ENCODE assay signal across 1 cellular context in genomic region chr22:44643526-44644106, GRCh38. TPM values are rescaled to one million over a fixed set of nuclear protein-coding genes. Genes with fewer than 3 reads are reported as not detected.
"Had no signal": no experiment of that assay in that cellular context is flagged by ENCODE, and none has a peak within 500 bp of the region (broad histone marks: within the 10 kb centered on the region; RNA-seq: fewer than 3 reads in every experiment).

No MANE protein-coding gene starts in this region.

RNA-seq across cellular contexts. Expression of gene PRR5, which starts 58.4 kb away (rescaled TPM):
- total RNA-seq: M059J had no signal
